7 cellular contexts compared by ENCODE assay signal in the genomic region with DNA sequence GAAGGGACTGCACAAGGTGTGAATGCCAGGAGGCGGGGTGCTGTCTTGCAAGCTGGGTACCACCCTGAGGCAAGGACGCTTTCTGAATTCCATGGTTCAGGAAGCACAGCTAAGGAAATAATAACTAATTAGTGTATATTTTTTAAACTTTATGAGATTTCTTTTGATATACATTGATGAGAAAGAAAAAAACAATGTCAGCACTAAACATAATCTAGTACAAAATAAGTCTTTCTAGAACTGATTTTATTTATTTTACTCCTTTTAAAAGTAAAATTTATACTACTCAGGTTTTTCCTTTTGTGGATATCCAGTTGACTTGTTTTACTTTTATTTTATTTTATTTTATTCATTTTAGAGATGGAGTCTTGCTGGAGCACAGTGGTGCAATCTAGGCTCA.
"Had no signal": no experiment of that assay in that cellular context is flagged by ENCODE, and none has a peak within 500 bp of the region (broad histone marks: within the 10 kb centered on the region; RNA-seq: fewer than 3 reads in every experiment).

No MANE protein-coding gene starts in this region.

- H2AFZ ChIP-seq: GM23338 had no signal

- H3K4me2 ChIP-seq: GM23338 had no signal

- FAIRE-seq: H1, H54, HTR-8/SVneo had no signal

- DNase-seq: H9, HCEC 1CT, KG1 had no signal

- H3K4me3 ChIP-seq: GM23338 had no signal

- ATAC-seq: GM23338 had no signal
